8 cellular contexts compared by ENCODE assay signal in genomic region chr5:153974131-153974812, GRCh38.
DNase-seq lines count a peak whose midpoint lies in the region; ATAC-seq and TF ChIP-seq lines count a peak whose summit lies in the region.

No MANE protein-coding gene starts in this region.

- H3K36me3 ChIP-seq in Caco-2 (ENCODE audit: control insufficient read depth, insufficient read depth, low read length) (no peaks in the 10 kb centered on the region), PC-9 (ENCODE audit: low read depth) (no peaks in the 10 kb centered on the region), liver (ENCODE audit: control insufficient read depth in 4 of 4, insufficient read depth in 3 of 4, low read depth in 1 of 4, low read length in 3 of 4) (no peaks in the 10 kb centered on the region)

- CTCF ChIA-PET in Caco-2 (lab: Charles Lee) = interaction anchor here (0.6 to 2.4 kb wide), 10 partner anchors 10 to 468 kb away, joined by 3 to 14 read pairs (median 5); partner anchors contain the start of genes FAM114A2, GALNT10 and MFAP3
- CTCF ChIA-PET in PC-9 (lab: Charles Lee) = interaction anchor here (0.7 to 1.8 kb wide), 6 partner anchors 10 to 666 kb away, joined by 3 to 11 read pairs (median 4); partner anchors contain the start of genes FAM114A2 and MFAP3

- peaks cover 11% of the 10 kb centered on the region for H3K27me3 Mint-ChIP-seq in Caco-2 (ENCODE audit: insufficient read depth, unreplicated experiment)

- H3K27ac ChIP-seq in PC-9 (no peak overlapping the region), coronary artery (no peak overlapping the region), liver (ENCODE audit: low read depth in 1 of 2, low read length in 2 of 2) (no peak overlapping the region)

- H3F3A ChIP-seq in PC-9 (ENCODE audit: insufficient read depth, low read depth) = no peaks in the 10 kb centered on the region

- TF ChIP-seq POLR2A in GM18505 (IDR thresholded peaks at IDR 0.05; ENCODE audit: borderline replicate concordance, extremely low read depth, insufficient read depth, insufficient read length) = no peak

- H3K4me3 ChIP-seq in Caco-2 (ENCODE audit: low read depth, low read length) (no peak overlapping the region), PC-9 (no peak overlapping the region), coronary artery (no peak overlapping the region), liver (ENCODE audit: low read depth in 1 of 3, low read length in 3 of 3) (no peak overlapping the region)

- peak; percentile 88 to 90 for TF ChIP-seq RAD21 in liver (IDR thresholded peaks at IDR 0.05)

- H3K27me3 ChIP-seq in Caco-2 (replicated peaks; ENCODE audit: control insufficient read depth, insufficient read depth, low read length) (no peaks in the 10 kb centered on the region), PC-9 (ENCODE audit: insufficient read depth, low read depth) (peaks cover 24% of the 10 kb centered on the region; the same call in 1 of the 2 replicates), liver (ENCODE audit: control insufficient read depth in 4 of 4, insufficient read depth in 4 of 4, low read length in 3 of 4) (no peaks in the 10 kb centered on the region)

- H3K4me2 ChIP-seq in PC-9 = no peak overlapping the region

- H3K36me3 Mint-ChIP-seq in Caco-2 (ENCODE audit: insufficient read depth, unreplicated experiment) = no peaks in the 10 kb centered on the region

- peak; percentile 80 to 81 for TF ChIP-seq CTCF in Caco-2 (IDR thresholded peaks at IDR 0.05; ENCODE audit: insufficient read depth in 1 of 2, low read depth in 1 of 2, low read length in 1 of 2, severe bottlenecking in 1 of 2, unreplicated experiment in 1 of 2)
- peak; percentile 85 for TF ChIP-seq CTCF in PC-9 (conservative IDR thresholded peaks at IDR 0.05)
- TF ChIP-seq CTCF in coronary artery (IDR thresholded peaks at IDR 0.05) = peak; percentile 47
- TF ChIP-seq CTCF in liver (IDR thresholded peaks at IDR 0.05; ENCODE audit: low read depth, low read length, missing input control) = peak; percentile 72

- H3K9me3 ChIP-seq in Caco-2 (no peaks in the 10 kb centered on the region), PC-9 (ENCODE audit: insufficient read depth, low read depth) (no peaks in the 10 kb centered on the region), liver (ENCODE audit: control insufficient read depth in 4 of 4, low read length in 3 of 4) (no peaks in the 10 kb centered on the region)

- POLR2A ChIA-PET in Caco-2 (lab: Charles Lee) (no interaction called here), PC-9 (lab: Charles Lee; ENCODE audit: unreplicated experiment) (interaction anchor here (0.6 kb wide), 1 partner anchor 560 kb away, joined by 7 read pairs; no protein-coding TSS in a partner anchor)

- no peak overlapping the region for H2AFZ ChIP-seq in PC-9

- no peak overlapping the region for H3K4me3 Mint-ChIP-seq in Caco-2 (ENCODE audit: unreplicated experiment)

- H3K27ac Mint-ChIP-seq in Caco-2 (ENCODE audit: unreplicated experiment) = no peak overlapping the region

- BruUV-seq in Caco-2 (replicated peaks; lab: Mats Ljungman, UMichigan) (no TSS peak), PC-9 (replicated peaks; lab: Mats Ljungman, UMichigan) (no TSS peak)

- no peaks in the 10 kb centered on the region for H3K4me1 Mint-ChIP-seq in Caco-2 (ENCODE audit: low read depth, unreplicated experiment)

- no peaks in the 10 kb centered on the region for H4K20me1 ChIP-seq in PC-9 (ENCODE audit: insufficient read depth)

- H3K9ac ChIP-seq in liver (ENCODE audit: low read depth in 1 of 2, low read length in 2 of 2) = no peak overlapping the region

- no peaks in the 10 kb centered on the region for H3K79me2 ChIP-seq in PC-9 (ENCODE audit: low read depth)

- ATAC-seq in GM18505 (IDR thresholded peaks at IDR 0.05; ENCODE audit: unreplicated experiment) (peak; percentile 63), HG03378 (IDR thresholded peaks at IDR 0.05; ENCODE audit: unreplicated experiment) (peak; percentile 63), GM21381 (IDR thresholded peaks at IDR 0.05; ENCODE audit: unreplicated experiment) (no peak)

- no peaks in the 10 kb centered on the region for H3K9me3 Mint-ChIP-seq in Caco-2 (ENCODE audit: unreplicated experiment)

- intact Hi-C loops in Caco-2 (cut with micrococcal nuclease; ENCODE audit: unreplicated experiment) = loop anchor here (1.0 kb wide), 5 partner anchors 64 to 666 kb away; partner anchors contain the start of genes FAM114A2 and MFAP3
- intact Hi-C loops in PC-9 (cut with micrococcal nuclease; ENCODE audit: unreplicated experiment) = loop anchor here (1.0 to 10.0 kb wide), 6 partner anchors 207 to 841 kb away; no protein-coding TSS in a partner anchor

- DNase-seq in Caco-2 (peak in 1 of 2 experiments; percentile 52), PC-9 (peak in 1 of 2 experiments; percentile 42), coronary artery (ENCODE audit: low spot score) (no peak), NCI-H187 treated with DMSO at 0.1 percent for 48 hours (lab: John Stamatoyannopoulos, UW) (no peak)

- no peaks in the 10 kb centered on the region for H3K9me2 ChIP-seq in PC-9 (ENCODE audit: insufficient read depth)

- WGBS in liver = 19% methylated on average over 7 of the region's 7 CpGs

- H3K4me1 ChIP-seq in Caco-2 (no peaks in the 10 kb centered on the region), PC-9 (replicated peaks; ENCODE audit: insufficient read depth) (no peaks in the 10 kb centered on the region), liver (ENCODE audit: control insufficient read depth in 4 of 4, insufficient read depth in 4 of 4, low read length in 3 of 4) (no peaks in the 10 kb centered on the region)

TF ChIP-seq in liver, 16 proteins besides CTCF, POLR2A, EP300 and RAD21:
- TF ChIP-seq ATF3 (IDR thresholded peaks at IDR 0.05) (no peak), MAX (IDR thresholded peaks at IDR 0.05) (no peak), FOXA1 (IDR thresholded peaks at IDR 0.05) (no peak), HNF4G (IDR thresholded peaks at IDR 0.05) (no peak), YY1 (IDR thresholded peaks at IDR 0.05) (no peak), SP1 (IDR thresholded peaks at IDR 0.05) (no peak), NR2F2 (IDR thresholded peaks at IDR 0.05) (no peak), GABPA (IDR thresholded peaks at IDR 0.05 in 1 of 2, conservative IDR thresholded peaks at IDR 0.05 in 1 of 2) (no peak), HNF4A (conservative IDR thresholded peaks at IDR 0.05) (no peak), TAF1 (conservative IDR thresholded peaks at IDR 0.05) (no peak), EGR1 (IDR thresholded peaks at IDR 0.05; ENCODE audit: low read depth in 2 of 2) (no peak), JUND (IDR thresholded peaks at IDR 0.05) (no peak)
- TF ChIP-seq, protein P1, sequence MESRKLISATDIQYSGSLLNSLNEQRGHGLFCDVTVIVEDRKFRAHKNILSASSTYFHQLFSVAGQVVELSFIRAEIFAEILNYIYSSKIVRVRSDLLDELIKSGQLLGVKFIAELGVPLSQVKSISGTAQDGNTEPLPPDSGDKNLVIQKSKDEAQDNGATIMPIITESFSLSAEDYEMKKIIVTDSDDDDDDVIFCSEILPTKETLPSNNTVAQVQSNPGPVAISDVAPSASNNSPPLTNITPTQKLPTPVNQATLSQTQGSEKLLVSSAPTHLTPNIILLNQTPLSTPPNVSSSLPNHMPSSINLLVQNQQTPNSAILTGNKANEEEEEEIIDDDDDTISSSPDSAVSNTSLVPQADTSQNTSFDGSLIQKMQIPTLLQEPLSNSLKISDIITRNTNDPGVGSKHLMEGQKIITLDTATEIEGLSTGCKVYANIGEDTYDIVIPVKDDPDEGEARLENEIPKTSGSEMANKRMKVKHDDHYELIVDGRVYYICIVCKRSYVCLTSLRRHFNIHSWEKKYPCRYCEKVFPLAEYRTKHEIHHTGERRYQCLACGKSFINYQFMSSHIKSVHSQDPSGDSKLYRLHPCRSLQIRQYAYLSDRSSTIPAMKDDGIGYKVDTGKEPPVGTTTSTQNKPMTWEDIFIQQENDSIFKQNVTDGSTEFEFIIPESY (IDR thresholded peaks at IDR 0.05) = no peak
